25 cellular contexts compared by ENCODE assay signal in genomic region chr18:9739516-9739915, GRCh38. TPM values are rescaled to one million over a fixed set of nuclear protein-coding genes. Genes with fewer than 3 reads are reported as not detected.
DNase-seq lines count a peak whose midpoint lies in the region; ATAC-seq and TF ChIP-seq lines count a peak whose summit lies in the region.
"Had no signal": no experiment of that assay in that cellular context is flagged by ENCODE, and none has a peak within 500 bp of the region (broad histone marks: within the 10 kb centered on the region; RNA-seq: fewer than 3 reads in every experiment).

No MANE protein-coding gene starts in this region.

- no peak overlapping the region for H3K4me3 Mint-ChIP-seq in Caco-2 (ENCODE audit: unreplicated experiment)
- no peak overlapping the region for H3K4me3 Mint-ChIP-seq in endodermal cell
- H3K4me3 Mint-ChIP-seq in Calu3 (ENCODE audit: low read depth, unreplicated experiment): no peak overlapping the region
- H3K4me3 Mint-ChIP-seq: activated naive CD4-positive, alpha-beta T cell treated with anti-CD3 and anti-CD28 coated beads for 36 hours; central memory CD8-positive, alpha-beta T cell; memory B cell; naive thymus-derived CD4-positive, alpha-beta T cell had no signal

- H3K27me3 Mint-ChIP-seq in Caco-2 (ENCODE audit: insufficient read depth, unreplicated experiment) (no peaks in the 10 kb centered on the region), endodermal cell (ENCODE audit: insufficient read depth) (no peaks in the 10 kb centered on the region), Calu3 (ENCODE audit: unreplicated experiment) (peaks cover 3% of the 10 kb centered on the region)
- H3K27me3 Mint-ChIP-seq: memory B cell had no signal

- no peaks in the 10 kb centered on the region for H3K9me3 ChIP-seq in Caco-2
- no peaks in the 10 kb centered on the region for H3K9me3 ChIP-seq in SJSA1 (replicated peaks)
- H3K9me3 ChIP-seq in endodermal cell (ENCODE audit: control insufficient read depth, low read length): no peaks in the 10 kb centered on the region
- H3K9me3 ChIP-seq in neutrophil: no peaks in the 10 kb centered on the region
- H3K9me3 ChIP-seq: heart left ventricle, sigmoid colon had no signal

- no peak for DNase-seq in Caco-2
- DNase-seq in SJSA1 (ENCODE audit: low read depth in 1 of 2, low spot score in 2 of 2): no peak
- DNase-seq in endodermal cell: peak; percentile 53
- no peak for DNase-seq in Calu3
- DNase-seq: activated CD4-positive, alpha-beta T cell treated with anti-CD3 and anti-CD28 coated beads for 4 hours; activated naive CD4-positive, alpha-beta T cell treated with anti-CD3 and anti-CD28 coated beads for 36 hours; activated T-cell treated with anti-CD3 and anti-CD28 coated beads, Interleukin-2, amount 50 U/mL, for 48 hours; effector CD8-positive, alpha-beta T cell; HCEC 1CT; heart left ventricle; KBM-7; left cardiac atrium; naive thymus-derived CD4-positive, alpha-beta T cell; NCI-H146; NCI-H2171; NCI-H524 treated with DMSO at 0.1 percent for 48 hours; posterior cingulate gyrus; SHP77; sigmoid colon had no signal

- TF ChIP-seq CTCF in Caco-2 (IDR thresholded peaks at IDR 0.05; ENCODE audit: insufficient read depth in 1 of 2, low read depth in 1 of 2, low read length in 1 of 2, severe bottlenecking in 1 of 2, unreplicated experiment in 1 of 2) (no peak), endodermal cell (conservative IDR thresholded peaks at IDR 0.05) (peak; percentile 54), neutrophil (IDR thresholded peaks at IDR 0.05) (no peak), Calu3 (IDR thresholded peaks at IDR 0.05; ENCODE audit: unreplicated experiment) (no peak)

- POLR2A ChIA-PET in Caco-2 (lab: Charles Lee): no interaction called here

- H3K4me1 ChIP-seq in Caco-2 (peaks cover 47% of the 10 kb centered on the region), SJSA1 (replicated peaks) (peaks cover 78% of the 10 kb centered on the region), endodermal cell (ENCODE audit: control insufficient read depth, insufficient read depth, low read length) (peaks cover 7% of the 10 kb centered on the region), neutrophil (ENCODE audit: control insufficient read depth in 1 of 2, insufficient read depth in 1 of 2, low read depth in 1 of 2, low read length in 1 of 2) (peaks cover 90 to 94% of the 10 kb centered on the region in 2 experiments)

- H3K27ac Mint-ChIP-seq in Caco-2 (ENCODE audit: unreplicated experiment) (peak overlapping the region; percentile 66), endodermal cell (no peak overlapping the region), Calu3 (ENCODE audit: unreplicated experiment) (no peak overlapping the region)
- H3K27ac Mint-ChIP-seq: activated naive CD4-positive, alpha-beta T cell treated with anti-CD3 and anti-CD28 coated beads for 36 hours; memory B cell; naive thymus-derived CD4-positive, alpha-beta T cell had no signal

- H3K4me1 Mint-ChIP-seq in Caco-2 (ENCODE audit: low read depth, unreplicated experiment) (peaks cover 16% of the 10 kb centered on the region), endodermal cell (peaks cover 23% of the 10 kb centered on the region), Calu3 (ENCODE audit: low read depth, unreplicated experiment) (peaks cover 57% of the 10 kb centered on the region)

- BruUV-seq in Caco-2 (replicated peaks; lab: Mats Ljungman, UMichigan) (no TSS peak), Calu3 (replicated peaks; lab: Mats Ljungman, UMichigan) (no TSS peak)

- no peak for ATAC-seq in GM21576 (IDR thresholded peaks at IDR 0.05; ENCODE audit: unreplicated experiment)
- ATAC-seq in GM19328 (IDR thresholded peaks at IDR 0.05; ENCODE audit: unreplicated experiment): no peak
- no peak for ATAC-seq in HG03045 (IDR thresholded peaks at IDR 0.05; ENCODE audit: unreplicated experiment)
- ATAC-seq: heart left ventricle, left cardiac atrium had no signal

- intact Hi-C loops in Caco-2 (cut with micrococcal nuclease; ENCODE audit: unreplicated experiment): loop anchor here (5.0 kb wide), 1 partner anchor 138 kb away; no protein-coding TSS in a partner anchor
- intact Hi-C loops in Calu3 (cut with micrococcal nuclease; ENCODE audit: unreplicated experiment): no loop called here

- H3K36me3 ChIP-seq in Caco-2 (ENCODE audit: control insufficient read depth, insufficient read depth, low read length) (no peaks in the 10 kb centered on the region), SJSA1 (peaks cover 14% of the 10 kb centered on the region; the same call in 1 of the 2 replicates), endodermal cell (ENCODE audit: control insufficient read depth, insufficient read depth, low read length) (no peaks in the 10 kb centered on the region), neutrophil (peaks cover 4% of the 10 kb centered on the region)
- H3K36me3 ChIP-seq: sigmoid colon had no signal

- CTCF ChIA-PET in Caco-2 (lab: Charles Lee): interaction anchor here (1.0 kb wide), 1 partner anchor 10 kb away, joined by 4 read pairs; no protein-coding TSS in a partner anchor
- CTCF ChIA-PET in Calu3 (lab: Charles Lee): interaction anchor here (0.6 kb wide), 1 partner anchor 19 kb away, joined by 5 read pairs; no protein-coding TSS in a partner anchor

- H3K27me3 ChIP-seq in Caco-2 (replicated peaks; ENCODE audit: control insufficient read depth, insufficient read depth, low read length) (no peaks in the 10 kb centered on the region), SJSA1 (replicated peaks) (no peaks in the 10 kb centered on the region), endodermal cell (ENCODE audit: control insufficient read depth, insufficient read depth, low read length, poor library complexity, severe bottlenecking) (no peaks in the 10 kb centered on the region), neutrophil (no peaks in the 10 kb centered on the region)
- H3K27me3 ChIP-seq: heart left ventricle, sigmoid colon had no signal

- H3K36me3 Mint-ChIP-seq in Caco-2 (ENCODE audit: insufficient read depth, unreplicated experiment) (peaks cover 4% of the 10 kb centered on the region), endodermal cell (ENCODE audit: low read depth) (no peaks in the 10 kb centered on the region), Calu3 (ENCODE audit: insufficient read depth, unreplicated experiment) (no peaks in the 10 kb centered on the region)
- H3K36me3 Mint-ChIP-seq: naive thymus-derived CD4-positive, alpha-beta T cell had no signal

- no peak overlapping the region for H3K9ac ChIP-seq in endodermal cell (ENCODE audit: extremely low read depth, low read length, poor library complexity, severe bottlenecking)

- H3K27ac ChIP-seq in SJSA1 (peak overlapping the region; percentile 91), endodermal cell (ENCODE audit: low read depth, low read length) (no peak overlapping the region), neutrophil (peak overlapping the region; percentile 89)
- H3K27ac ChIP-seq: sigmoid colon had no signal

- H3K4me3 ChIP-seq in Caco-2 (ENCODE audit: low read depth, low read length) (no peak overlapping the region), SJSA1 (no peak overlapping the region), endodermal cell (ENCODE audit: low read length) (no peak overlapping the region), neutrophil (ENCODE audit: low read depth in 1 of 2, low read length in 1 of 2) (no peak overlapping the region)
- H3K4me3 ChIP-seq: heart left ventricle, sigmoid colon had no signal

- H3K9me3 Mint-ChIP-seq in Caco-2 (ENCODE audit: unreplicated experiment): no peaks in the 10 kb centered on the region
- H3K9me3 Mint-ChIP-seq in endodermal cell: no peaks in the 10 kb centered on the region
- H3K9me3 Mint-ChIP-seq in Calu3 (ENCODE audit: low read depth, unreplicated experiment): peaks cover under 1% of the 10 kb centered on the region
- H3K9me3 Mint-ChIP-seq: activated naive CD4-positive, alpha-beta T cell treated with anti-CD3 and anti-CD28 coated beads for 36 hours; central memory CD8-positive, alpha-beta T cell; naive thymus-derived CD4-positive, alpha-beta T cell had no signal

- WGBS in endodermal cell (ENCODE audit: insufficient coverage in 1 of 2, insufficient read length in 1 of 2), 2 experiments: 88 to 100% methylated on average over 1 of the region's 1 CpG

RNA-seq across cellular contexts. Expression of gene RAB31, which starts 31.4 kb away (rescaled TPM):
- total RNA-seq in Caco-2 (2022): 9.5 and 14.5 TPM in 2 replicates
- total RNA-seq in SJSA1 (2014; rRNA removed; shearing (Covaris generic)): 58.9 and 72.2 TPM in 2 replicates
- total RNA-seq in endodermal cell: 10 to 100 TPM; 11.7 to 20.3 TPM
- polyA plus RNA-seq in endodermal cell (2013, experiment 1 of 2): 23.6 TPM
- polyA plus RNA-seq in endodermal cell (2013, experiment 2 of 2): 25.0 TPM
- 1.9 and 2.3 TPM in 2 replicates for total RNA-seq in Calu3 (2022)
